ENCODE assay signal across 28 cellular contexts in genomic region chr1:154076413-154076812, GRCh38.
"Had no signal": no experiment of that assay in that cellular context is flagged by ENCODE, and none has a peak within 500 bp of the region (broad histone marks: within the 10 kb centered on the region; RNA-seq: fewer than 3 reads in every experiment).

No MANE protein-coding gene starts in this region.

- H3K79me2 ChIP-seq: hepatocyte had no signal

- FAIRE-seq: endometrium, endothelial cell of umbilical vein, frontal cortex had no signal

- DNase-seq: colonic mucosa; cortex of kidney; dermis blood vessel endothelial cell; dorsolateral prefrontal cortex; effector CD4-positive, alpha-beta T cell; effector CD8-positive, alpha-beta T cell; effector memory CD4-positive, alpha-beta T cell; effector memory CD8-positive, alpha-beta T cell; endodermal cell; erythroblast; esophagus squamous epithelium; foreskin fibroblast; foreskin keratinocyte; foreskin melanocyte; gastrocnemius medialis; glutamatergic neuron; head of caudate nucleus; heart left ventricle; heart right ventricle had no signal

- H3K9me3 ChIP-seq: colonic mucosa, esophagus squamous epithelium, gastrocnemius medialis had no signal

- H3K27ac ChIP-seq: colonic mucosa, coronary artery, dorsolateral prefrontal cortex, epithelial cell of prostate, esophagus muscularis mucosa, esophagus squamous epithelium, foreskin keratinocyte, gastrocnemius medialis, gastroesophageal sphincter, heart left ventricle, heart right ventricle, hepatocyte had no signal

- ATAC-seq: effector memory CD8-positive, alpha-beta T cell; esophagus mucosa; foreskin keratinocyte; gastrocnemius medialis; gastroesophageal sphincter; heart left ventricle; heart right ventricle had no signal

- H3K4me2 ChIP-seq: hepatocyte had no signal

- H3K27me3 ChIP-seq: colonic mucosa, dorsolateral prefrontal cortex, esophagus muscularis mucosa, esophagus squamous epithelium, foreskin keratinocyte, gastrocnemius medialis, hepatocyte had no signal

- H2AFZ ChIP-seq: hepatocyte had no signal

- H3K4me3 ChIP-seq: colonic mucosa, coronary artery, dorsolateral prefrontal cortex, esophagus muscularis mucosa, esophagus squamous epithelium, gastrocnemius medialis, gastroesophageal sphincter, heart left ventricle, heart right ventricle, hepatocyte had no signal

- H3K4me1 ChIP-seq: colonic mucosa, esophagus muscularis mucosa, esophagus squamous epithelium, foreskin keratinocyte, gastrocnemius medialis, gastroesophageal sphincter, heart left ventricle, heart right ventricle had no signal

- H3K36me3 ChIP-seq: colonic mucosa, esophagus muscularis mucosa, esophagus squamous epithelium, gastrocnemius medialis, gastroesophageal sphincter, heart left ventricle, heart right ventricle had no signal
